Comparison of ENCODE assay signal across 1 cellular context in genomic region chr5:138468133-138468965, GRCh38.
TF ChIP-seq lines count a peak whose summit lies in the region.

No MANE protein-coding gene starts in this region.

TF ChIP-seq in K562, 482 proteins besides CTCF, POLR2A, EP300 and RAD21 (continued from another document):
- no peak for TF ChIP-seq XRCC3 (IDR thresholded peaks at IDR 0.05)
- no peak for TF ChIP-seq ZKSCAN1 (IDR thresholded peaks at IDR 0.05; ENCODE audit: low read depth, low read length)
- no peak for TF ChIP-seq ESRRA (IDR thresholded peaks at IDR 0.05; ENCODE audit: borderline replicate concordance, low read depth)
- no peak for TF ChIP-seq NCOA4 (IDR thresholded peaks at IDR 0.05; ENCODE audit: partially characterized antibody)
